In genomic region chr2:159873136-159873728, GRCh38 we compare ENCODE assay signal across 2 cellular contexts.
A peak's percentile ranks its signal among the peaks of the same experiment; 100 is the strongest.
TF ChIP-seq lines count a peak whose summit lies in the region.

No MANE protein-coding gene starts in this region.

TF ChIP-seq in IMR-90, 13 proteins besides CTCF, POLR2A, EP300 and RAD21:
- TF ChIP-seq CEBPB (IDR thresholded peaks at IDR 0.05; ENCODE audit: low read depth, low read length) (no peak), FOS (IDR thresholded peaks at IDR 0.05; ENCODE audit: low read depth, low read length) (no peak), MAZ (IDR thresholded peaks at IDR 0.05; ENCODE audit: borderline replicate concordance, low read depth, low read length) (no peak), NFE2L2 (IDR thresholded peaks at IDR 0.05; ENCODE audit: low read depth, low read length) (no peak), RCOR1 (IDR thresholded peaks at IDR 0.05; ENCODE audit: insufficient replicate concordance, low read length) (no peak), MXI1 (IDR thresholded peaks at IDR 0.05; ENCODE audit: borderline replicate concordance, low read depth, low read length) (no peak), SMC3 (IDR thresholded peaks at IDR 0.05; ENCODE audit: low read depth, low read length) (no peak)
- TF ChIP-seq, protein P1, sequence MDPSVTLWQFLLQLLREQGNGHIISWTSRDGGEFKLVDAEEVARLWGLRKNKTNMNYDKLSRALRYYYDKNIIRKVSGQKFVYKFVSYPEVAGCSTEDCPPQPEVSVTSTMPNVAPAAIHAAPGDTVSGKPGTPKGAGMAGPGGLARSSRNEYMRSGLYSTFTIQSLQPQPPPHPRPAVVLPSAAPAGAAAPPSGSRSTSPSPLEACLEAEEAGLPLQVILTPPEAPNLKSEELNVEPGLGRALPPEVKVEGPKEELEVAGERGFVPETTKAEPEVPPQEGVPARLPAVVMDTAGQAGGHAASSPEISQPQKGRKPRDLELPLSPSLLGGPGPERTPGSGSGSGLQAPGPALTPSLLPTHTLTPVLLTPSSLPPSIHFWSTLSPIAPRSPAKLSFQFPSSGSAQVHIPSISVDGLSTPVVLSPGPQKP (IDR thresholded peaks at IDR 0.05; ENCODE audit: borderline replicate concordance, low read depth, low read length): no peak

TF ChIP-seq in HepG2, 621 proteins besides CTCF, POLR2A, EP300 and RAD21:
- TF ChIP-seq CBFB (CRISPR knock-in tag; IDR thresholded peaks at IDR 0.05): no peak
- TF ChIP-seq, protein P2, sequence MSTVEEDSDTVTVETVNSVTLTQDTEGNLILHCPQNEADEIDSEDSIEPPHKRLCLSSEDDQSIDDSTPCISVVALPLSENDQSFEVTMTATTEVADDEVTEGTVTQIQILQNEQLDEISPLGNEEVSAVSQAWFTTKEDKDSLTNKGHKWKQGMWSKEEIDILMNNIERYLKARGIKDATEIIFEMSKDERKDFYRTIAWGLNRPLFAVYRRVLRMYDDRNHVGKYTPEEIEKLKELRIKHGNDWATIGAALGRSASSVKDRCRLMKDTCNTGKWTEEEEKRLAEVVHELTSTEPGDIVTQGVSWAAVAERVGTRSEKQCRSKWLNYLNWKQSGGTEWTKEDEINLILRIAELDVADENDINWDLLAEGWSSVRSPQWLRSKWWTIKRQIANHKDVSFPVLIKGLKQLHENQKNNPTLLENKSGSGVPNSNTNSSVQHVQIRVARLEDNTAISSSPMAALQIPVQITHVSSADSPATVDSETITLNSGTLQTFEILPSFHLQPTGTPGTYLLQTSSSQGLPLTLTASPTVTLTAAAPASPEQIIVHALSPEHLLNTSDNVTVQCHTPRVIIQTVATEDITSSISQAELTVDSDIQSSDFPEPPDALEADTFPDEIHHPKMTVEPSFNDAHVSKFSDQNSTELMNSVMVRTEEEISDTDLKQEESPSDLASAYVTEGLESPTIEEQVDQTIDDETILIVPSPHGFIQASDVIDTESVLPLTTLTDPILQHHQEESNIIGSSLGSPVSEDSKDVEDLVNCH (CRISPR knock-in tag; IDR thresholded peaks at IDR 0.05): no peak
- no peak for TF ChIP-seq ZBTB1 (CRISPR knock-in tag; IDR thresholded peaks at IDR 0.05; ENCODE audit: borderline replicate concordance)
- TF ChIP-seq ZNF891 (CRISPR knock-in tag; IDR thresholded peaks at IDR 0.05): no peak
- 0 out of 2 replicates have a peak, but pooled peaks have one; percentile 27 for TF ChIP-seq TFAP4 (IDR thresholded peaks at IDR 0.05; ENCODE audit: borderline replicate concordance, low read depth)
- TF ChIP-seq HNRNPL (IDR thresholded peaks at IDR 0.05; ENCODE audit: low read depth, low read length): no peak
- TF ChIP-seq XBP1 (CRISPR knock-in tag; IDR thresholded peaks at IDR 0.05): no peak
- TF ChIP-seq TBL1XR1 (IDR thresholded peaks at IDR 0.05; ENCODE audit: borderline replicate concordance, low read length, partially characterized antibody): no peak
TF ChIP-seq in HepG2: peak in this region for 1.
